In the genomic region with DNA sequence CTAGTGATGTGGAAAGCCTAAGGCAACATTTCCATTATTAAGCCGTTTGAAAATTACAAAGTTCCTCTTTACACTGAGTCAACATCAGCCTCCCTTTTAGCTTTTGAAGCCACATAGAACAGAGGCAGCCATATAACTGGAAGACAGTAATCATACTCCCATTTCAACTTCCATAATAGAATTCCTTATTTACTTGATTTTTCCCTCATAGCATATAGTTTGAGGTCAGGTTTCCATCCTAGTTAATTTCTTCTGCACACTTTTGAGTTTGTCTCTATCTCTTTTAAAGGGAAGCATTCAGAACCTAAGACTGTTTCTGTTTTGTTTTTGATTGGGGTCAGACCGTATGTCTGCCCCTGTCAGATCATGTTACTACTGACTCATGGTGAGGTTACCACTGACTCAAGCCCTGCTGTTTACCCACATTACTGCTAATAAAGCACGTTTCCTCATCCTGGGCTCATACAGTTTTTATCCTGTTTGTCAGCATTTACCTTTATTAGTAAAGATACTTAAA, we compare ENCODE assay signal across 9 cellular contexts.
DNase-seq lines count a peak whose midpoint lies in the region; ATAC-seq, FAIRE-seq and TF ChIP-seq lines count a peak whose summit lies in the region.
"Had no signal": no experiment of that assay in that cellular context is flagged by ENCODE, and none has a peak within 500 bp of the region (broad histone marks: within the 10 kb centered on the region; RNA-seq: fewer than 3 reads in every experiment).

No MANE protein-coding gene starts in this region.

- no peak for TF ChIP-seq CTCF in AG04449 (IDR thresholded peaks at IDR 0.05; ENCODE audit: insufficient read depth, low read length, missing control alignments)

- DNase-seq in AG04449 (ENCODE audit: low read depth, low spot score): peak; percentile 61
- peak; percentile 14 for DNase-seq in HK-2 (ENCODE audit: unreplicated experiment)
- peak; percentile 15 for DNase-seq in T-helper 2 cell treated with Interferon-gamma antibody and Interleukin-4, amounts not matched to agents 5 μg/mL and 100 μg/mL, for 36 hours (ENCODE audit: low spot score)
- DNase-seq in central memory CD4-positive, alpha-beta T cell: no peak
- no peak for DNase-seq in GOT3 (lab: John Stamatoyannopoulos, UW)
- no peak for DNase-seq in RPMI8226

- H3K4me3 ChIP-seq in AG04449 (ENCODE audit: low read depth, low read length): no peak overlapping the region

- H3K36me3 Mint-ChIP-seq in T-helper 2 cell treated with Interferon-gamma antibody and Interleukin-4, amounts not matched to agents 5 μg/mL and 100 μg/mL, for 36 hours (ENCODE audit: low read depth): peaks cover 9% of the 10 kb centered on the region

- H3K27me3 Mint-ChIP-seq in T-helper 2 cell treated with Interferon-gamma antibody and Interleukin-4, amounts not matched to agents 5 μg/mL and 100 μg/mL, for 36 hours (ENCODE audit: low read depth): no peaks in the 10 kb centered on the region

- peak overlapping the region; percentile 8 for H3K4me3 Mint-ChIP-seq in T-helper 2 cell treated with Interferon-gamma antibody and Interleukin-4, amounts not matched to agents 5 μg/mL and 100 μg/mL, for 36 hours

- POLR2A ChIA-PET in AG04449 (lab: Yijun Ruan, JAX): no interaction called here

- CTCF ChIA-PET in AG04449 (lab: Yijun Ruan, JAX): interaction anchor here (0.9 to 2.0 kb wide), 8 partner anchors 11 to 540 kb away, joined by 3 to 13 read pairs (median 4); no protein-coding TSS in a partner anchor

- peaks cover 37% of the 10 kb centered on the region for H3K4me1 Mint-ChIP-seq in T-helper 2 cell treated with Interferon-gamma antibody and Interleukin-4, amounts not matched to agents 5 μg/mL and 100 μg/mL, for 36 hours (ENCODE audit: low read depth)

- ATAC-seq in GM18858 (IDR thresholded peaks at IDR 0.05; ENCODE audit: unreplicated experiment): peak; percentile 62

- FAIRE-seq in islet of Langerhans (lab: Jason Lieb, UNC): peak; percentile 89
- FAIRE-seq: H1 had no signal

- H3K27ac Mint-ChIP-seq in T-helper 2 cell treated with Interferon-gamma antibody and Interleukin-4, amounts not matched to agents 5 μg/mL and 100 μg/mL, for 36 hours: no peak overlapping the region

- H3K9me3 Mint-ChIP-seq in T-helper 2 cell treated with Interferon-gamma antibody and Interleukin-4, amounts not matched to agents 5 μg/mL and 100 μg/mL, for 36 hours: no peaks in the 10 kb centered on the region

Comparison
In these comparisons a context has a peak if more than half of its experiments do, and no peak if none do; other contexts are left out.
1. DNase-seq: peak in AG04449 (single experiment), HK-2 (single experiment) and T-helper 2 cell treated with Interferon-gamma antibody and Interleukin-4, amounts not matched to agents 5 μg/mL and 100 μg/mL, for 36 hours (single experiment); none in central memory CD4-positive, alpha-beta T cell (single experiment), GOT3 (single experiment) and RPMI8226 (single experiment).